In the genomic region with DNA sequence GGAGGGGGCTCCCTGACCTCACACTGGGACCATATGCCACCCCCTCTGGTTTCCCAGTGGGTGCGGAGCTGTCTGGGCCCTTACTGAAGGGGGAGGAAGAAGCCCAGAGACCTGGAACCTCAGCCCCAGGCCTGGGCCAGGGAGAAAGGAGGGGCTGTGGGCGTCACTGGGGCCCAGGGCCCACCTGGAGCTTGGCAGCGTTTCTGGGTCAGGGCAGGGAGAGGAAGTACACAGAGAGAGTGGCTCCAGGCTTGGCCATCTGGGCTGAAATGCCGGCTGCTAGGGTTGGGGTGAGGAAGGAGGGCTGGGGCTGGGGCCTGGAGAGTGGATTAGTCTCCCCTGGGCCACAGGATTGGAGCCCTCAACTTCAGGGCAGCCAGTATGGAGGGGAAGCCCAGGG, we compare ENCODE assay signal across 14 cellular contexts. TPM values are rescaled to one million over a fixed set of nuclear protein-coding genes. Genes with fewer than 3 reads are reported as not detected.
DNase-seq lines count a peak whose midpoint lies in the region; ATAC-seq, FAIRE-seq and TF ChIP-seq lines count a peak whose summit lies in the region.
"Had no signal": no experiment of that assay in that cellular context is flagged by ENCODE, and none has a peak within 500 bp of the region (broad histone marks: within the 10 kb centered on the region; RNA-seq: fewer than 3 reads in every experiment).

No MANE protein-coding gene starts in this region.

- no peak overlapping the region for H2AFZ ChIP-seq in mesenchymal stem cell (ENCODE audit: low read depth, low read length)

- WGBS in mesenchymal stem cell, result 80% methylated on average over 4 of the region's 4 CpGs

- no peak overlapping the region for H3K4me3 Mint-ChIP-seq in brain

- no peaks in the 10 kb centered on the region for H3K79me1 ChIP-seq in mesenchymal stem cell (replicated peaks; ENCODE audit: low read length, poor library complexity, severe bottlenecking)

- H3K4me3 ChIP-seq in mesenchymal stem cell (ENCODE audit: insufficient read depth in 1 of 2, low read depth in 1 of 2, low read length in 2 of 2) (no peak overlapping the region), stomach smooth muscle (ENCODE audit: low read length in 2 of 2) (no peak overlapping the region)
- H3K4me3 ChIP-seq: coronary artery, K562, testis had no signal

- no peak for FAIRE-seq in H54 (lab: Jason Lieb, UNC)
- FAIRE-seq: K562 had no signal

- ATAC-seq in GM19395 (IDR thresholded peaks at IDR 0.05; ENCODE audit: unreplicated experiment), result no peak
- ATAC-seq: K562 had no signal

- H3K23ac ChIP-seq in mesenchymal stem cell (ENCODE audit: low read length in 2 of 2), result no peak overlapping the region

- H3K9ac ChIP-seq in mesenchymal stem cell (ENCODE audit: low read length), result no peak overlapping the region
- H3K9ac ChIP-seq in stomach smooth muscle (ENCODE audit: low read length in 2 of 2), result peak overlapping the region; percentile 21 to 45

- H3K27ac ChIP-seq in mesenchymal stem cell (ENCODE audit: low read length, poor library complexity, severe bottlenecking), result no peak overlapping the region
- peak overlapping the region; percentile 18 for H3K27ac ChIP-seq in stomach smooth muscle (ENCODE audit: low read length)
- H3K27ac ChIP-seq: coronary artery, testis had no signal

- no peaks in the 10 kb centered on the region for H3K9me3 ChIP-seq in mesenchymal stem cell (ENCODE audit: control insufficient read depth, low read length)
- H3K9me3 ChIP-seq in stomach smooth muscle (ENCODE audit: control insufficient read depth in 2 of 2, low read length in 2 of 2), result no peaks in the 10 kb centered on the region
- H3K9me3 ChIP-seq: testis had no signal

- H3K27me3 ChIP-seq in mesenchymal stem cell (ENCODE audit: control insufficient read depth in 1 of 2, insufficient read depth in 1 of 2, low read length in 2 of 2) (peaks cover 0 to 34% of the 10 kb centered on the region in 2 experiments), stomach smooth muscle (ENCODE audit: control insufficient read depth in 1 of 2, insufficient read depth in 2 of 2, low read length in 2 of 2) (no peaks in the 10 kb centered on the region)
- H3K27me3 ChIP-seq: testis had no signal

- H2BK12ac ChIP-seq in mesenchymal stem cell (ENCODE audit: low read length in 2 of 2), result no peak overlapping the region

- H3K4me1 Mint-ChIP-seq in brain, result peaks cover 37% of the 10 kb centered on the region

- no peak for TF ChIP-seq CTCF in brain (conservative IDR thresholded peaks at IDR 0.05)

- H3K36me3 Mint-ChIP-seq in brain, result no peaks in the 10 kb centered on the region

- no peak overlapping the region for H3K4ac ChIP-seq in mesenchymal stem cell (ENCODE audit: low read depth in 1 of 2, low read length in 2 of 2)

- no peak overlapping the region for H4K8ac ChIP-seq in mesenchymal stem cell (ENCODE audit: low read length)

- no peak overlapping the region for H2BK5ac ChIP-seq in mesenchymal stem cell (ENCODE audit: low read depth, low read length, poor library complexity, severe bottlenecking)

- H3K14ac ChIP-seq in mesenchymal stem cell (ENCODE audit: low read length in 2 of 2), result no peak overlapping the region

- H2AK5ac ChIP-seq in mesenchymal stem cell (ENCODE audit: low read length, severe bottlenecking), result peak overlapping the region; percentile 5

- no peak overlapping the region for H3K4me2 ChIP-seq in mesenchymal stem cell (ENCODE audit: low read length, poor library complexity, severe bottlenecking)

- H3K27me3 Mint-ChIP-seq in brain, result peaks cover 6% of the 10 kb centered on the region

- DNase-seq in NCI-H2171 treated with DMSO at 0.1 percent for 48 hours (lab: John Stamatoyannopoulos, UW) (peak; percentile 46), NCI-H2171 (lab: John Stamatoyannopoulos, UW) (no peak), mesenchymal stem cell (no peak), GM19240 (ENCODE audit: insufficient read length, low spot score) (no peak), H54 (ENCODE audit: insufficient read length, low spot score) (no peak)
- DNase-seq: 8988T; activated CD4-positive, CD25-positive, alpha-beta regulatory T cell; NCI-H187 treated with DMSO at 0.1 percent for 48 hours; testis had no signal

- no peak overlapping the region for H2BK15ac ChIP-seq in mesenchymal stem cell (ENCODE audit: low read depth, poor library complexity, severe bottlenecking)

- H2BK120ac ChIP-seq in mesenchymal stem cell (ENCODE audit: low read depth, low read length), result no peak overlapping the region

- no peak overlapping the region for H3K18ac ChIP-seq in mesenchymal stem cell (ENCODE audit: low read depth in 1 of 2, low read length in 2 of 2)

- no peak for TF ChIP-seq POLR2A in H54 (IDR thresholded peaks at IDR 0.05; ENCODE audit: low read depth, low read length)

- peak overlapping the region in 3 of 5 experiments; percentile 38 to 83 (median 69) for H3K27ac Mint-ChIP-seq in brain

- H3K4me1 ChIP-seq in mesenchymal stem cell (ENCODE audit: control insufficient read depth, insufficient read depth, low read depth, low read length) (peaks cover 35% of the 10 kb centered on the region), stomach smooth muscle (ENCODE audit: control insufficient read depth, insufficient read depth, low read length) (peaks cover 27% of the 10 kb centered on the region)

- H3K36me3 ChIP-seq in mesenchymal stem cell (ENCODE audit: control insufficient read depth in 1 of 2, insufficient read depth in 2 of 2, low read depth in 1 of 2, low read length in 2 of 2), result no peaks in the 10 kb centered on the region
- H3K36me3 ChIP-seq in stomach smooth muscle (ENCODE audit: control insufficient read depth in 2 of 2, insufficient read depth in 2 of 2, low read length in 2 of 2), result no peaks in the 10 kb centered on the region

- no peak overlapping the region for H4K91ac ChIP-seq in mesenchymal stem cell (ENCODE audit: low read length)

- no peaks in the 10 kb centered on the region for H3K9me3 Mint-ChIP-seq in brain

RNA-seq across cellular contexts. Expression of gene DAB2IP, which starts 6.4 kb away (rescaled TPM):
- 33.1 TPM for polyA plus RNA-seq in brain (ENCODE audit: insufficient read depth, low read depth, low replicate concordance)
- 13.7 TPM for polyA plus RNA-seq in mesenchymal stem cell (2013, experiment 1 of 2)
- polyA plus RNA-seq in mesenchymal stem cell (2013, experiment 2 of 2), result 12.0 TPM
